Comparison of ENCODE assay signal across 16 cellular contexts in the genomic region with DNA sequence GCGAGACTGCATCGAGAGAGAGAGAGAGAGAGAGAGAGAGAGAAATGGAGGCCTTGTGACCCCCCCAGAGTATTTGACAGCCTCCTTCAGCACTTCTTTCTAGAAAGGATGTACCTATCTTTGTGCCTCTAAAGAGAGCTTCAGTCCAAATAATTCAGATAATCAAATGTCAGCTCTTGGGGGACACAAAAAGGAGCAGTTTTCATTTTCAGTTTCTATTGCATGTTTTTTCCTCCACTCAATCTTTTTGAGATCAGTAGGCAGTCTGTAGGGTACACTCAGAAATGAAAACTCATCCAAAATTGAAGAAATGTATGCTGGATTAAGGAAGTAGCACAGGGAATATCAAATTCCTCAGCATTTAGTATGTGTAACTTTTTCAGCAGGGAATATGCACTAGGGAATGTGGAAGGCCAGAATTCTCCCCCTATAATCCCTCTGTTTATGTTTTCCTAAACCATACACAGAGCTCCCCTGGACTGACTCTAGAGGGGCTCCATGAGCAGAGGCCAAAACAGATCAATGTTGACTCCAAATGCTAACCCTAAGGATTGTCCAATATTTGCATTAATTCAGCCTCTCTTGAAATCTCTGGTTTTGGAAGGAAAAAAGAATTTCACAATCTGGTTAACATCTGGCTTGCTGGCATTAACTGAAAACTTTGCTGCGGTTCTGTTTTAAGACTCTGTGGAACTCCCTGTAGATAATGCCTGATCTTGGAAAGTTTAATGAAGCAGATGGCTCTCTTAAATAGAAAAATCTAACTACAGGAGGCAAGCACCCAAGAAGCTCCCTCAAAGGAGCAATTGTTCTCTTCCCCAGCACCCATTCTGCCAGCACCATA.
DNase-seq lines count a peak whose midpoint lies in the region; ATAC-seq, FAIRE-seq and TF ChIP-seq lines count a peak whose summit lies in the region.
"Had no signal": no experiment of that assay in that cellular context is flagged by ENCODE, and none has a peak within 500 bp of the region (broad histone marks: within the 10 kb centered on the region; RNA-seq: fewer than 3 reads in every experiment).

No MANE protein-coding gene starts in this region.

- H3K9me3 ChIP-seq in SK-N-SH (no peaks in the 10 kb centered on the region), breast epithelium (no peaks in the 10 kb centered on the region)
- H3K9me3 ChIP-seq: pancreas, uterus had no signal

- H2AFZ ChIP-seq in SK-N-SH (ENCODE audit: low read depth) = no peak overlapping the region

- H4K20me1 ChIP-seq in SK-N-SH (ENCODE audit: insufficient read depth) = no peaks in the 10 kb centered on the region

- no peak for TF ChIP-seq EP300 in SK-N-SH (IDR thresholded peaks at IDR 0.05; ENCODE audit: borderline replicate concordance in 1 of 2, low read depth in 1 of 2, low read length in 1 of 2)

- no peak for TF ChIP-seq POLR2A in breast epithelium (IDR thresholded peaks at IDR 0.05)

- intact Hi-C loops in sciatic nerve (cut with DNase I) = no loop called here
- intact Hi-C loops in breast epithelium (cut with DNase I; ENCODE audit: low total_unique reads) = no loop called here

- DNase-seq in GM18507 (ENCODE audit: extremely low spot score, insufficient read length, low read depth) (no peak), MV-4-11 (lab: John Stamatoyannopoulos, UW) (peak; percentile 84), fibroblast of the conjunctiva (ENCODE audit: low read depth) (peak; percentile 43), sciatic nerve (ENCODE audit: low spot score) (no peak), NCI-H1694 (lab: John Stamatoyannopoulos, UW) (no peak), 8988T (no peak), SK-N-SH (no peak), breast epithelium (ENCODE audit: low spot score in 2 of 2) (no peak)
- DNase-seq: activated CD4-positive, alpha-beta memory T cell treated with anti-CD3 and anti-CD28 coated beads, Interleukin-2, amount 10 ng/mL, durations not matched to agents 7 days and 5 days; NCI-H2081; NCI-H510A treated with DMSO at 0.1 percent for 48 hours; pancreas; PC-3; stimulated activated CD4-positive, alpha-beta T cell treated with anti-CD3 and anti-CD28 coated beads, Interleukin-12 subunit alpha, Interleukin-12 subunit beta, amount 100 ng/mL, for 4 hours; stimulated activated naive CD4-positive, alpha-beta T cell; uterus had no signal

- CTCF ChIA-PET in SK-N-SH (lab: Yijun Ruan, JAX) = no interaction called here

- H3K4me1 ChIP-seq in SK-N-SH (ENCODE audit: control insufficient read depth in 1 of 2, insufficient read depth in 2 of 2, low read depth in 1 of 2, low read length in 1 of 2) (no peaks in the 10 kb centered on the region), breast epithelium (peaks cover 0 to 3% of the 10 kb centered on the region in 2 donors)
- H3K4me1 ChIP-seq: pancreas, uterus had no signal

- H3K27ac ChIP-seq in SK-N-SH (ENCODE audit: low read depth in 2 of 2, low read length in 1 of 2) (no peak overlapping the region), breast epithelium (no peak overlapping the region)
- H3K27ac ChIP-seq: pancreas, uterus had no signal

- no peaks in the 10 kb centered on the region for H3K9me2 ChIP-seq in SK-N-SH

- H3F3A ChIP-seq in SK-N-SH (replicated peaks; ENCODE audit: insufficient read depth) = no peaks in the 10 kb centered on the region

- POLR2A ChIA-PET in SK-N-SH (lab: Yijun Ruan, JAX) = no interaction called here

- peak; percentile 80 for ATAC-seq in sciatic nerve
- ATAC-seq: pancreas, PC-3 had no signal

- 7% methylated on average over 3 of the region's 3 CpGs for WGBS in SK-N-SH (ENCODE audit: low lambda C conversion rate)

- H3K79me2 ChIP-seq in SK-N-SH (ENCODE audit: insufficient read depth) = no peaks in the 10 kb centered on the region

- FAIRE-seq in GM18507 (lab: Jason Lieb, UNC) = peak; percentile 62
- FAIRE-seq: pancreas had no signal

- H3K4me3 ChIP-seq in SK-N-SH (ENCODE audit: low read depth in 2 of 2, low read length in 1 of 2) (no peak overlapping the region), breast epithelium (no peak overlapping the region)
- H3K4me3 ChIP-seq: pancreas, uterus had no signal

- no peaks in the 10 kb centered on the region for H3K36me3 ChIP-seq in SK-N-SH (replicated peaks in 1 of 2; ENCODE audit: control insufficient read depth in 1 of 2, insufficient read depth in 2 of 2, low read length in 1 of 2)
- no peaks in the 10 kb centered on the region for H3K36me3 ChIP-seq in breast epithelium
- H3K36me3 ChIP-seq: pancreas, uterus had no signal

- H3K4me2 ChIP-seq in SK-N-SH = no peak overlapping the region; the same call in 1 of the 2 replicates

- TF ChIP-seq CTCF in SK-N-SH (IDR thresholded peaks at IDR 0.05) (no peak), breast epithelium (IDR thresholded peaks at IDR 0.05) (no peak)

- H3K27me3 ChIP-seq in SK-N-SH (ENCODE audit: insufficient read depth) (peaks cover 8% of the 10 kb centered on the region; the same call in 1 of the 2 replicates), breast epithelium (no peaks in the 10 kb centered on the region)
- H3K27me3 ChIP-seq: pancreas, uterus had no signal

- no peak overlapping the region for H3K9ac ChIP-seq in SK-N-SH

- TF ChIP-seq RAD21 in SK-N-SH (IDR thresholded peaks at IDR 0.05; ENCODE audit: low read length) = no peak

TF ChIP-seq in SK-N-SH, 30 proteins besides CTCF, POLR2A, EP300 and RAD21:
- TF ChIP-seq GATA2 (CRISPR knock-in tag; IDR thresholded peaks at IDR 0.05) (no peak), MXI1 (IDR thresholded peaks at IDR 0.05; ENCODE audit: low read depth, low read length) (no peak), SIN3A (IDR thresholded peaks at IDR 0.05; ENCODE audit: borderline replicate concordance, low read depth, low read length) (no peak), JUND (IDR thresholded peaks at IDR 0.05) (no peak), TAF1 (IDR thresholded peaks at IDR 0.05; ENCODE audit: borderline replicate concordance, low read depth, low read length) (no peak), RXRA (IDR thresholded peaks at IDR 0.05; ENCODE audit: borderline replicate concordance, low read depth) (no peak), GABPA (IDR thresholded peaks at IDR 0.05; ENCODE audit: low read depth) (no peak), EZH2phosphoT487 (IDR thresholded peaks at IDR 0.05; ENCODE audit: borderline replicate concordance, low read depth) (no peak), FOXJ3 (CRISPR knock-in tag; IDR thresholded peaks at IDR 0.05) (no peak), POLR2AphosphoS5 (IDR thresholded peaks at IDR 0.05; ENCODE audit: low read depth, low read length) (no peak)
- TF ChIP-seq, protein P1, sequence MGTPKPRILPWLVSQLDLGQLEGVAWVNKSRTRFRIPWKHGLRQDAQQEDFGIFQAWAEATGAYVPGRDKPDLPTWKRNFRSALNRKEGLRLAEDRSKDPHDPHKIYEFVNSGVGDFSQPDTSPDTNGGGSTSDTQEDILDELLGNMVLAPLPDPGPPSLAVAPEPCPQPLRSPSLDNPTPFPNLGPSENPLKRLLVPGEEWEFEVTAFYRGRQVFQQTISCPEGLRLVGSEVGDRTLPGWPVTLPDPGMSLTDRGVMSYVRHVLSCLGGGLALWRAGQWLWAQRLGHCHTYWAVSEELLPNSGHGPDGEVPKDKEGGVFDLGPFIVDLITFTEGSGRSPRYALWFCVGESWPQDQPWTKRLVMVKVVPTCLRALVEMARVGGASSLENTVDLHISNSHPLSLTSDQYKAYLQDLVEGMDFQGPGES (IDR thresholded peaks at IDR 0.05; ENCODE audit: low read depth, low read length) = no peak
- TF ChIP-seq, protein P2, sequence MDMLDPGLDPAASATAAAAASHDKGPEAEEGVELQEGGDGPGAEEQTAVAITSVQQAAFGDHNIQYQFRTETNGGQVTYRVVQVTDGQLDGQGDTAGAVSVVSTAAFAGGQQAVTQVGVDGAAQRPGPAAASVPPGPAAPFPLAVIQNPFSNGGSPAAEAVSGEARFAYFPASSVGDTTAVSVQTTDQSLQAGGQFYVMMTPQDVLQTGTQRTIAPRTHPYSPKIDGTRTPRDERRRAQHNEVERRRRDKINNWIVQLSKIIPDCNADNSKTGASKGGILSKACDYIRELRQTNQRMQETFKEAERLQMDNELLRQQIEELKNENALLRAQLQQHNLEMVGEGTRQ (IDR thresholded peaks at IDR 0.05; ENCODE audit: borderline replicate concordance, low read depth, low read length) = no peak
- TF ChIP-seq, protein P3, sequence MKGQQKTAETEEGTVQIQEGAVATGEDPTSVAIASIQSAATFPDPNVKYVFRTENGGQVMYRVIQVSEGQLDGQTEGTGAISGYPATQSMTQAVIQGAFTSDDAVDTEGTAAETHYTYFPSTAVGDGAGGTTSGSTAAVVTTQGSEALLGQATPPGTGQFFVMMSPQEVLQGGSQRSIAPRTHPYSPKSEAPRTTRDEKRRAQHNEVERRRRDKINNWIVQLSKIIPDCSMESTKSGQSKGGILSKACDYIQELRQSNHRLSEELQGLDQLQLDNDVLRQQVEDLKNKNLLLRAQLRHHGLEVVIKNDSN (IDR thresholded peaks at IDR 0.05; ENCODE audit: borderline replicate concordance, low read depth) = no peak
- TF ChIP-seq, protein P4, sequence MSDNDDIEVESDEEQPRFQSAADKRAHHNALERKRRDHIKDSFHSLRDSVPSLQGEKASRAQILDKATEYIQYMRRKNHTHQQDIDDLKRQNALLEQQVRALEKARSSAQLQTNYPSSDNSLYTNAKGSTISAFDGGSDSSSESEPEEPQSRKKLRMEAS (IDR thresholded peaks at IDR 0.05; ENCODE audit: low read depth) = no peak

Comparison
In these comparisons a context has a peak if more than half of its experiments do, and no peak if none do; other contexts are left out.
1. DNase-seq: peak in MV-4-11 (single experiment) and fibroblast of the conjunctiva (single experiment); none in GM18507 (single experiment), sciatic nerve (single experiment), NCI-H1694 (single experiment), 8988T (single experiment), SK-N-SH (single experiment) and breast epithelium (0 of 2).